Comparison of ENCODE assay signal across 15 cellular contexts in genomic region chr2:105885456-105885855, GRCh38.
DNase-seq lines count a peak whose midpoint lies in the region; ATAC-seq and TF ChIP-seq lines count a peak whose summit lies in the region.
"Had no signal": no experiment of that assay in that cellular context is flagged by ENCODE, and none has a peak within 500 bp of the region (broad histone marks: within the 10 kb centered on the region; RNA-seq: fewer than 3 reads in every experiment).

No MANE protein-coding gene starts in this region.

- H3K9ac ChIP-seq in MM.1S (ENCODE audit: low read length) = no peak overlapping the region

- H3K4me1 ChIP-seq in right atrium auricular region (peaks cover 0 to 54% of the 10 kb centered on the region in 2 donors), MM.1S (ENCODE audit: low read length) (peaks cover 26% of the 10 kb centered on the region), thoracic aorta (ENCODE audit: control insufficient read depth in 1 of 2, low read depth in 2 of 2) (peaks cover 34 to 75% of the 10 kb centered on the region in 2 donors)

- no peak overlapping the region for H3K4me2 ChIP-seq in MM.1S (ENCODE audit: low read depth, low read length)

- peak overlapping the region; percentile 15 to 57 for H3K27ac ChIP-seq in right atrium auricular region
- H3K27ac ChIP-seq in MM.1S (ENCODE audit: low read length) = no peak overlapping the region
- peak overlapping the region in 1 of 2 donors; percentile 36 for H3K27ac ChIP-seq in thoracic aorta
- H3K27ac ChIP-seq: SK-N-MC, suprapubic skin had no signal

- H3K36me3 ChIP-seq in right atrium auricular region (peaks cover 11% of the 10 kb centered on the region), MM.1S (replicated peaks; ENCODE audit: insufficient read depth, low read length) (peaks cover 7% of the 10 kb centered on the region; the same call in 1 of the 2 replicates), thoracic aorta (no peaks in the 10 kb centered on the region), MG63 (no peaks in the 10 kb centered on the region)

- H3K4me3 ChIP-seq in right atrium auricular region (no peak overlapping the region), MM.1S (ENCODE audit: low read length) (no peak overlapping the region), thoracic aorta (peak overlapping the region; percentile 19), MG63 (no peak overlapping the region)
- H3K4me3 ChIP-seq: SK-N-MC, suprapubic skin had no signal

- peaks cover 8% of the 10 kb centered on the region for H4K20me1 ChIP-seq in MM.1S (ENCODE audit: insufficient read depth, low read length)

- H3K4me1 Mint-ChIP-seq in effector memory CD8-positive, alpha-beta T cell (ENCODE audit: low read depth in 2 of 2) = peaks cover 63 to 66% of the 10 kb centered on the region in 2 donors

- no peak for DNase-seq in right atrium auricular region (ENCODE audit: low spot score)
- no peak for DNase-seq in left cardiac atrium
- peak; percentile 23 for DNase-seq in MM.1S
- DNase-seq in effector memory CD8-positive, alpha-beta T cell = no peak
- no peak for DNase-seq in thoracic aorta (ENCODE audit: low spot score)
- DNase-seq in MG63 = no peak
- no peak for DNase-seq in C1 segment of cervical spinal cord (lab: John Stamatoyannopoulos, UW)
- DNase-seq in RKO (ENCODE audit: low spot score) = no peak
- DNase-seq: activated gamma-delta T cell treated with Interleukin-2 at 50 U/mL for 16 hours; AML-193; effector CD4-positive, alpha-beta T cell; hippocampal formation; NCI-H187 had no signal

- H3K9me3 ChIP-seq in right atrium auricular region = no peaks in the 10 kb centered on the region
- H3K9me3 ChIP-seq in MM.1S (replicated peaks; ENCODE audit: insufficient read depth, low read length) = no peaks in the 10 kb centered on the region
- H3K9me3 ChIP-seq in thoracic aorta = peaks cover 4% of the 10 kb centered on the region
- H3K9me3 ChIP-seq in MG63 = peaks cover 2% of the 10 kb centered on the region; the same call in 1 of the 2 replicates

- no peaks in the 10 kb centered on the region; the same call in 1 of the 2 replicates for H3F3A ChIP-seq in MM.1S (ENCODE audit: insufficient read depth, low read length)

- H3K36me3 Mint-ChIP-seq in effector memory CD8-positive, alpha-beta T cell (ENCODE audit: insufficient read depth) = peaks cover 27% of the 10 kb centered on the region

- H3K27ac Mint-ChIP-seq in effector memory CD8-positive, alpha-beta T cell = peak overlapping the region; percentile 39 to 59

- ATAC-seq in left cardiac atrium = no peak
- ATAC-seq in effector memory CD8-positive, alpha-beta T cell (replicated peaks) = no peak
- ATAC-seq in thoracic aorta (ENCODE audit: insufficient number of reproducible peaks, low FRiP score, low read depth) = no peak

- H3K27me3 Mint-ChIP-seq in effector memory CD8-positive, alpha-beta T cell = no peaks in the 10 kb centered on the region

- intact Hi-C loops in left cardiac atrium (cut with DNase I) = loop anchor here in 1 of 2 donors (10.0 kb wide), 1 partner anchor 71 kb away; no protein-coding TSS in a partner anchor

- H3K9me3 Mint-ChIP-seq in effector memory CD8-positive, alpha-beta T cell = peaks cover 0 to 2% of the 10 kb centered on the region in 2 donors

- TF ChIP-seq CTCF in right atrium auricular region (IDR thresholded peaks at IDR 0.05) (no peak), MM.1S (IDR thresholded peaks at IDR 0.05; ENCODE audit: low read length) (no peak), thoracic aorta (IDR thresholded peaks at IDR 0.05) (no peak)

- no peak overlapping the region for H2AFZ ChIP-seq in MM.1S (ENCODE audit: low read length)

- no peaks in the 10 kb centered on the region for H3K27me3 ChIP-seq in right atrium auricular region
- H3K27me3 ChIP-seq in MM.1S (replicated peaks; ENCODE audit: insufficient read depth, low read length) = no peaks in the 10 kb centered on the region
- H3K27me3 ChIP-seq in thoracic aorta (replicated peaks; ENCODE audit: insufficient read depth) = no peaks in the 10 kb centered on the region
- H3K27me3 ChIP-seq in MG63 = no peaks in the 10 kb centered on the region
- H3K27me3 ChIP-seq: suprapubic skin had no signal

- H3K79me2 ChIP-seq in MM.1S (ENCODE audit: low read length) = peaks cover 100% of the 10 kb centered on the region

- peak overlapping the region in 1 of 2 donors; percentile 4 for H3K4me3 Mint-ChIP-seq in effector memory CD8-positive, alpha-beta T cell

- no peaks in the 10 kb centered on the region for H3K9me2 ChIP-seq in MM.1S (replicated peaks; ENCODE audit: insufficient read depth, low read length)
